ENCODE assay signal across 8 cellular contexts in the genomic region with DNA sequence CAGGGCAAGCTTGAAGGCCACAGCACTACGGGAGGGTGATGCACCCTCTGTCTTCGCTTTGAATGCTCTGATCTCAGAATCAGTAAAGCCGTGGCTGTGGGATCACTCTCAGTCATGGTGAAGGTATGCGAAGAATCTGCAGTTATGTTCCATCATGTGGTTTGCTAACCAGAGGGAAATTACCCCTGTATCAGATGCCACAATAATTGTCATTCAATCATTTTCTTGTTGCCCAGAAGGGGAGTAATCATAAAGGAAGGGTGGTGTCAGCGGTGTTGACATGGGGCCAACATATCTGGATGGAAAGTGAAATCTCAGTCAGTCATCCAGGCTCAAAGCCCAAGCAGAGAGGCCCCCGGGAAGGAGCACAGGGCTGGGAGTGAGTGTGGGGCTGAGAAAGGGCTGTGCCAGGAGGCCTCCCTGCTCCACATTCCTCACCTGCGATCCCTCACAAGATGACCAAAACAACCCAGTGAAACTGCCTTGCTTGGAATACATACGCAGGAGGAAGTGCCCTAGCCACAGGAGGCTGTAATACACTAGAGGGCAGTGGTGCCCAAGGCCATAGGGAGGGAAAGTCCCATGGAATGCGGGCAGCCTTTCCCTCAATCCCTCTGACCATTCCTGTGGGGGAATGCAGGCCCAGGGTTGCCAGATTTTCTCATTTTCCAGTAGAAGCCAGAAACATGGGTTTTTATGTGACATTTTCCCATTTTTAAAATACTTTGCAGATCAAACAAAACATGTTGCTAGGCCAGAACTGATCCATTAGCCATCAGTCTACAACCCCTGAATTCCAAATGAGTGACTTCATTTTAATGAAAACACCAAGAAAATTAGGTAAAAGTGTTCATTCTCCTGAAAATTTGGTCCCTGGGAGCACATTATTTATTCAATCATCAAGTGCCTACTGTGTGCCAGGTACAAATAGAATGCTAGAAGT.
DNase-seq lines count a peak whose midpoint lies in the region; ATAC-seq and TF ChIP-seq lines count a peak whose summit lies in the region.

No MANE protein-coding gene starts in this region.

- no peaks in the 10 kb centered on the region for H3K9me3 ChIP-seq in heart right ventricle

- H3K27ac Mint-ChIP-seq in Calu3 (ENCODE audit: unreplicated experiment) = peak overlapping the region; percentile 80

- ATAC-seq in heart right ventricle = peak; percentile 61 to 88 (median 85)
- no peak for ATAC-seq in HG03039 (IDR thresholded peaks at IDR 0.05; ENCODE audit: unreplicated experiment)
- ATAC-seq in GM21360 (IDR thresholded peaks at IDR 0.05; ENCODE audit: unreplicated experiment) = no peak
- ATAC-seq in GM21786 (IDR thresholded peaks at IDR 0.05; ENCODE audit: unreplicated experiment) = no peak

- H3K27ac ChIP-seq in heart right ventricle = peak overlapping the region in 4 of 10 donors; percentile 7 to 28 (median 23)

- H3K36me3 ChIP-seq in H7 (replicated peaks; ENCODE audit: control insufficient read depth, insufficient read depth, low read length) = no peaks in the 10 kb centered on the region
- no peaks in the 10 kb centered on the region for H3K36me3 ChIP-seq in heart right ventricle

- CTCF ChIA-PET in Calu3 (lab: Charles Lee) = interaction anchor here (1.1 kb wide), 1 partner anchor 50 kb away, joined by 3 read pairs; no protein-coding TSS in a partner anchor

- H3K4me3 Mint-ChIP-seq in Calu3 (ENCODE audit: low read depth, unreplicated experiment) = peak overlapping the region; percentile 32

- H3K4me1 Mint-ChIP-seq in Calu3 (ENCODE audit: low read depth, unreplicated experiment) = no peaks in the 10 kb centered on the region

- 37 to 42% methylated on average over 9 of the region's 9 CpGs for WGBS in heart right ventricle, 2 donors

- DNase-seq in Calu3 = peak; percentile 73
- peak; percentile 72 for DNase-seq in H7
- peak; percentile 44 for DNase-seq in UCSD-AML1 (lab: John Stamatoyannopoulos, UW; ENCODE audit: unreplicated experiment)
- DNase-seq in heart right ventricle = peak in 1 of 2 donors; percentile 36
- DNase-seq in smooth muscle cell of the brain vasculature (ENCODE audit: low read depth, low spot score) = peak; percentile 29

- peaks cover 7% of the 10 kb centered on the region for H3K9me3 Mint-ChIP-seq in Calu3 (ENCODE audit: low read depth, unreplicated experiment)

- intact Hi-C loops in Calu3 (cut with micrococcal nuclease; ENCODE audit: unreplicated experiment) (loop anchor here (1.0 kb wide), 1 partner anchor 50 kb away; no protein-coding TSS in a partner anchor), heart right ventricle (cut with DNase I) (loop anchor here in 4 of 10 donors (1.0 to 10.0 kb wide), 3 partner anchors 49 to 51 kb away; no protein-coding TSS in a partner anchor)

- H3K27me3 ChIP-seq in H7 (ENCODE audit: control insufficient read depth, insufficient read depth, low read length) = no peaks in the 10 kb centered on the region
- H3K27me3 ChIP-seq in heart right ventricle = no peaks in the 10 kb centered on the region

- TF ChIP-seq CTCF in Calu3 (IDR thresholded peaks at IDR 0.05; ENCODE audit: unreplicated experiment) (peak; percentile 47), heart right ventricle (IDR thresholded peaks at IDR 0.05) (peak; percentile 17 to 65 (median 57))

- H3K27me3 Mint-ChIP-seq in Calu3 (ENCODE audit: unreplicated experiment) = no peaks in the 10 kb centered on the region

- H3K4me1 ChIP-seq in heart right ventricle = peaks cover 0 to 19% (median 10%) of the 10 kb centered on the region in 9 donors

- BruUV-seq in Calu3 (replicated peaks; lab: Mats Ljungman, UMichigan) = no TSS peak

- H3K4me3 ChIP-seq in H7 (ENCODE audit: insufficient read depth, low read depth, low read length) (no peak overlapping the region), heart right ventricle (no peak overlapping the region)

- no peaks in the 10 kb centered on the region for H3K36me3 Mint-ChIP-seq in Calu3 (ENCODE audit: insufficient read depth, unreplicated experiment)

Comparison
In these comparisons a context has a peak if more than half of its experiments do, and no peak if none do; other contexts are left out.
1. ATAC-seq: peak in heart right ventricle (8 of 8); none in HG03039 (single experiment), GM21360 (single experiment) and GM21786 (single experiment).